Comparison of ENCODE assay signal across 19 cellular contexts in the genomic region with DNA sequence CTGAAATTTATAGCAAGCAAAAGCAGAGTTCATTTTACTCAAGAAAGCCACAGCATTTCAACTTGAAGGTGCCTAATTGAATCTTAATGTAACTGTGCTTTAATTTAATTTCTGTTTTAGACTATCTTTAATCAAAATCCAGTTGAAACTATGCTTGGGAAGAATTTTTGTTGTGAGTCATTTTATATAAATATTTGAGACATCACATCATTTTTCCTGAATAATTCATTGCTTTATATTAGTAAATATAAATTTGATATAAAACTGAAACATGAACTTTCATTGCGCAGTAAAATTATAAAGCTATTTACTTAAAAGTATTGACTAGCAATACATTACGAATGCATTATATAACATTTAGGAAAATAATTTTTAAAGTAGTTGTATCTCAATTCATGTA.
A peak's percentile ranks its signal among the peaks of the same experiment; 100 is the strongest.
DNase-seq lines count a peak whose midpoint lies in the region; ATAC-seq, FAIRE-seq and TF ChIP-seq lines count a peak whose summit lies in the region.
"Had no signal": no experiment of that assay in that cellular context is flagged by ENCODE, and none has a peak within 500 bp of the region (broad histone marks: within the 10 kb centered on the region; RNA-seq: fewer than 3 reads in every experiment).

No MANE protein-coding gene starts in this region.

- H3K79me2 ChIP-seq in PC-3 (ENCODE audit: low read length) = no peaks in the 10 kb centered on the region

- H3K27me3 ChIP-seq in PC-3 (ENCODE audit: low read length) = no peaks in the 10 kb centered on the region
- H3K27me3 ChIP-seq in effector memory CD4-positive, alpha-beta T cell (replicated peaks; ENCODE audit: control insufficient read depth, insufficient read depth, low read length, poor library complexity, severe bottlenecking) = no peaks in the 10 kb centered on the region
- H3K27me3 ChIP-seq: BLaER1 treated with 17β-estradiol and CSF1 and Interleukin-3, amounts not matched to agents 10 nM and 100 nM had no signal

- ATAC-seq in PC-3 = peak; percentile 76
- ATAC-seq: A549; CD8-positive, alpha-beta T cell had no signal

- H3K4me3 ChIP-seq in PC-3 (ENCODE audit: low read length) (no peak overlapping the region), kidney (ENCODE audit: low read length in 2 of 2) (no peak overlapping the region)
- no peak overlapping the region for H3K4me3 ChIP-seq in effector memory CD4-positive, alpha-beta T cell (ENCODE audit: insufficient read depth, low read depth, low read length, poor library complexity, severe bottlenecking)
- H3K4me3 ChIP-seq: A549; BLaER1 treated with 17β-estradiol and CSF1 and Interleukin-3, amounts not matched to agents 10 nM and 100 nM had no signal

- H3K27ac ChIP-seq in PC-3 (ENCODE audit: low read length) (peak overlapping the region; percentile 52), kidney (ENCODE audit: low read depth in 2 of 2, low read length in 2 of 2) (no peak overlapping the region)
- H3K27ac ChIP-seq in effector memory CD4-positive, alpha-beta T cell (ENCODE audit: insufficient read depth, low read length, poor library complexity, severe bottlenecking) = no peak overlapping the region
- H3K27ac ChIP-seq: A549; BLaER1 treated with 17β-estradiol and CSF1 and Interleukin-3, amounts not matched to agents 10 nM and 100 nM; C4-2B had no signal

- peak overlapping the region; percentile 46; the same call in 1 of the 2 replicates for H3K4me2 ChIP-seq in PC-3 (ENCODE audit: low read length)
- H3K4me2 ChIP-seq: A549; BLaER1 treated with 17β-estradiol and CSF1 and Interleukin-3, amounts not matched to agents 10 nM and 100 nM had no signal

- H3K9me3 ChIP-seq in PC-3 (ENCODE audit: low read length) (0 out of 2 replicates have a peak, but pooled peaks cover 3% of the 10 kb centered on the region), kidney (ENCODE audit: control insufficient read depth in 1 of 2, low read length in 2 of 2) (no peaks in the 10 kb centered on the region)
- no peaks in the 10 kb centered on the region for H3K9me3 ChIP-seq in effector memory CD4-positive, alpha-beta T cell (ENCODE audit: control insufficient read depth, low read length)
- H3K9me3 ChIP-seq: Caco-2 had no signal

- H3K9me2 ChIP-seq in PC-3 (replicated peaks; ENCODE audit: low read length) = no peaks in the 10 kb centered on the region

- peak; percentile 57 for DNase-seq in PC-3
- no peak for DNase-seq in kidney
- DNase-seq in effector memory CD4-positive, alpha-beta T cell = no peak
- no peak for DNase-seq in activated T-cell treated with anti-CD3 and anti-CD28 coated beads, Interleukin-2, amount 50 U/mL, for 1 hour
- DNase-seq in T1000 (lab: John Stamatoyannopoulos, UW) = no peak
- DNase-seq: 8988T; AML-193; Caco-2; Calu3; CD4-positive, alpha-beta T cell; CD8-positive, alpha-beta T cell; DMS79 treated with DMSO at 0.1 percent for 48 hours; GF-D8 had no signal

- no peak for TF ChIP-seq CTCF in PC-3 (conservative IDR thresholded peaks at IDR 0.05; ENCODE audit: low read depth, low read length)
- TF ChIP-seq CTCF in kidney (IDR thresholded peaks at IDR 0.05; ENCODE audit: borderline replicate concordance, extremely low read depth, insufficient read depth) = no peak

- FAIRE-seq in kidney (lab: Jason Lieb, UNC) = peak; percentile 6
- FAIRE-seq: A549, D721Med, GM12891, GM19239 had no signal

- CTCF ChIA-PET in PC-3 (lab: Charles Lee) = no interaction called here

- POLR2A ChIA-PET in PC-3 (lab: Charles Lee; ENCODE audit: unreplicated experiment) = no interaction called here

- H2AFZ ChIP-seq in PC-3 (ENCODE audit: low read length) = no peak overlapping the region

- peaks cover 7% of the 10 kb centered on the region for H3K4me1 ChIP-seq in PC-3 (ENCODE audit: insufficient read depth, low read length)
- H3K4me1 ChIP-seq in kidney (ENCODE audit: control insufficient read depth in 1 of 2, insufficient read depth in 1 of 2, low read depth in 1 of 2, low read length in 2 of 2) = no peaks in the 10 kb centered on the region
- H3K4me1 ChIP-seq in effector memory CD4-positive, alpha-beta T cell (ENCODE audit: control insufficient read depth, insufficient read depth, low read length, poor library complexity, severe bottlenecking) = no peaks in the 10 kb centered on the region
- H3K4me1 ChIP-seq: A549; BLaER1 treated with 17β-estradiol and CSF1 and Interleukin-3, amounts not matched to agents 10 nM and 100 nM; Caco-2 had no signal

- no TSS peak for BruUV-seq in PC-3 (replicated peaks; lab: Mats Ljungman, UMichigan)

- H3K9ac ChIP-seq in PC-3 (ENCODE audit: low read length) (no peak overlapping the region), kidney (ENCODE audit: low read length in 2 of 2) (no peak overlapping the region)
- H3K9ac ChIP-seq: BLaER1 treated with 17β-estradiol and CSF1 and Interleukin-3, amounts not matched to agents 10 nM and 100 nM had no signal

- H4K20me1 ChIP-seq in PC-3 (ENCODE audit: low read length) = no peaks in the 10 kb centered on the region
- H4K20me1 ChIP-seq: BLaER1 treated with 17β-estradiol and CSF1 and Interleukin-3, amounts not matched to agents 10 nM and 100 nM had no signal

- H3F3A ChIP-seq in PC-3 (ENCODE audit: low read length, unreplicated experiment) = no peaks in the 10 kb centered on the region

- intact Hi-C loops in PC-3 (cut with micrococcal nuclease) = no loop called here
- intact Hi-C loops in kidney (cut with DNase I) = no loop called here

- H3K36me3 ChIP-seq in PC-3 (ENCODE audit: low read depth, low read length) = no peaks in the 10 kb centered on the region
- no peaks in the 10 kb centered on the region for H3K36me3 ChIP-seq in kidney (ENCODE audit: control insufficient read depth in 1 of 2, insufficient read depth in 2 of 2, low read length in 2 of 2)
- no peaks in the 10 kb centered on the region for H3K36me3 ChIP-seq in effector memory CD4-positive, alpha-beta T cell (ENCODE audit: control insufficient read depth, insufficient read depth, low read length)
- H3K36me3 ChIP-seq: BLaER1 treated with 17β-estradiol and CSF1 and Interleukin-3, amounts not matched to agents 10 nM and 100 nM had no signal
